20 cellular contexts compared by ENCODE assay signal in the genomic region with DNA sequence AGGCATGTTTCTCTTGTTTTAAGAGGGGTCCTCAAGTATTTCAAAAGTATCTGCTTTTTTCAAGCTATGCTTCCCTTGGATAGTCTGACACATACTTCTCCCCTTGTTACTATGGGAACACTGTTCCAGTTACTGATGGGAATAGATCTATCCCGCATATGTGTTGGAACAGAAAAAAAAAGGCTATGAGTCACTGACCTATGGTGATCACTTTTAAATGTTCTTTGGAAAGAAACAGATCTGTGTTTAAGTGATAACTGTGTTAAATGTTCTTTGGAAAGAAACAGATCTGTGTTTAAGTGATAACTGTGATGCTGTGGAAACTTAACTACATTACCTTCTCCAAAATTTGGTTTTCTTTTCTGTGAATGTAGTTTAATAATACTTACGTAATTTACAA.
"Had no signal": no experiment of that assay in that cellular context is flagged by ENCODE, and none has a peak within 500 bp of the region (broad histone marks: within the 10 kb centered on the region; RNA-seq: fewer than 3 reads in every experiment).

No MANE protein-coding gene starts in this region.

- H3K27ac ChIP-seq: HL-60, RWPE1 had no signal

- H3K9me3 ChIP-seq: SK-N-SH had no signal

- H3K4me2 ChIP-seq: SK-N-SH had no signal

- FAIRE-seq: HTR-8/SVneo had no signal

- ATAC-seq: Panc1, PC-3 had no signal

- DNase-seq: KBM-7, NCI-H1092, NCI-H1105 treated with DMSO at 0.1 percent for 48 hours, NCI-H1417 treated with DMSO at 0.1 percent for 48 hours, NCI-H146, NCI-H1694 treated with DMSO at 0.1 percent for 48 hours, NCI-H1930, NCI-H2081, NCI-H2107, NCI-H2227 treated with DMSO at 0.1 percent for 48 hours, NCI-H524, NCI-H526 treated with DMSO at 0.1 percent for 48 hours, NCI-H748 treated with DMSO at 0.1 percent for 48 hours, PC-3, SHP77, SK-N-SH had no signal
